Comparison of ENCODE assay signal across 1 cellular context in genomic region chr17:77372444-77373297, GRCh38.
A peak's percentile ranks its signal among the peaks of the same experiment; 100 is the strongest.
TF ChIP-seq lines count a peak whose summit lies in the region.

No MANE protein-coding gene starts in this region.

TF ChIP-seq in H1, 55 proteins besides CTCF, POLR2A, EP300 and RAD21 (continued from another document):
- TF ChIP-seq CHD7 (IDR thresholded peaks at IDR 0.05; ENCODE audit: insufficient replicate concordance, low read length) (no peak), RFX5 (IDR thresholded peaks at IDR 0.05; ENCODE audit: borderline replicate concordance, low read depth, low read length) (no peak), KDM1A (IDR thresholded peaks at IDR 0.05; ENCODE audit: borderline replicate concordance, low read length) (no peak), EZH2 (IDR thresholded peaks at IDR 0.05; ENCODE audit: low read depth, low read length, severe bottlenecking) (peak; percentile 39), NRF1 (IDR thresholded peaks at IDR 0.05; ENCODE audit: low read depth, low read length) (no peak), SIN3A (conservative IDR thresholded peaks at IDR 0.05 in 1 of 2, IDR thresholded peaks at IDR 0.05 in 1 of 2; ENCODE audit: low read depth in 1 of 2, low read length in 2 of 2) (peak in 1 of 2 experiments; percentile 56; a peak in 1 of 4 replicates), EGR1 (IDR thresholded peaks at IDR 0.05; ENCODE audit: borderline replicate concordance, low read depth, low read length) (peak; percentile 77; the same call in 1 of the 2 replicates), GTF2F1 (IDR thresholded peaks at IDR 0.05; ENCODE audit: borderline replicate concordance, low read depth, low read length) (no peak), SRF (IDR thresholded peaks at IDR 0.05; ENCODE audit: low read depth, low read length) (no peak), SAP30 (IDR thresholded peaks at IDR 0.05; ENCODE audit: insufficient read depth, insufficient replicate concordance, low read length) (no peak), ATF2 (IDR thresholded peaks at IDR 0.05; ENCODE audit: low read length) (no peak), SP1 (IDR thresholded peaks at IDR 0.05; ENCODE audit: low read depth, low read length) (peak; percentile 50; the same call in 1 of the 2 replicates), BACH1 (IDR thresholded peaks at IDR 0.05; ENCODE audit: low read length) (no peak), CREB1 (IDR thresholded peaks at IDR 0.05) (0 out of 2 replicates have a peak, but pooled peaks have one; percentile 27), PHF8 (conservative IDR thresholded peaks at IDR 0.05; ENCODE audit: low read depth, low read length) (no peak), BCL11A (IDR thresholded peaks at IDR 0.05; ENCODE audit: low read depth in 2 of 2, low read length in 2 of 2) (no peak), POLR2AphosphoS5 (IDR thresholded peaks at IDR 0.05; ENCODE audit: low read depth, low read length) (no peak), CHD1 (IDR thresholded peaks at IDR 0.05; ENCODE audit: low read depth, low read length) (no peak), CEBPB (IDR thresholded peaks at IDR 0.05; ENCODE audit: low read depth, low read length) (no peak), JUND (IDR thresholded peaks at IDR 0.05; ENCODE audit: low read length) (no peak), TAF1 (IDR thresholded peaks at IDR 0.05; ENCODE audit: low read depth, low read length) (no peak), CBX8 (IDR thresholded peaks at IDR 0.05; ENCODE audit: borderline replicate concordance, low read depth, low read length) (no peak), E2F6 (IDR thresholded peaks at IDR 0.05) (peak; percentile 32; the same call in 1 of the 2 replicates), CHD2 (IDR thresholded peaks at IDR 0.05; ENCODE audit: low read length) (no peak), CBX5 (IDR thresholded peaks at IDR 0.05; ENCODE audit: low read depth, low read length) (no peak), FOSL1 (IDR thresholded peaks at IDR 0.05; ENCODE audit: insufficient read depth, low read depth, low read length) (no peak), GABPA (IDR thresholded peaks at IDR 0.05; ENCODE audit: borderline replicate concordance, insufficient read depth, low read length) (peak; percentile 12; the same call in 1 of the 2 replicates), USF2 (IDR thresholded peaks at IDR 0.05; ENCODE audit: low read length) (no peak), MAFK (IDR thresholded peaks at IDR 0.05; ENCODE audit: low read depth, low read length) (no peak), TEAD4 (IDR thresholded peaks at IDR 0.05; ENCODE audit: low read depth, low read length) (no peak), SP4 (IDR thresholded peaks at IDR 0.05; ENCODE audit: low read length) (no peak), KDM5A (IDR thresholded peaks at IDR 0.05; ENCODE audit: low read length) (no peak), SUZ12 (IDR thresholded peaks at IDR 0.05; ENCODE audit: low read length) (no peak), POU5F1 (IDR thresholded peaks at IDR 0.05; ENCODE audit: low read depth, low read length) (no peak), RNF2 (IDR thresholded peaks at IDR 0.05; ENCODE audit: borderline replicate concordance, low read depth, low read length, missing control alignments, poor library complexity, severe bottlenecking) (no peak), ASH2L (IDR thresholded peaks at IDR 0.05; ENCODE audit: low read length) (peak; percentile 25), SP2 (IDR thresholded peaks at IDR 0.05; ENCODE audit: low read length) (peak; percentile 19; the same call in 1 of the 2 replicates), YY1 (IDR thresholded peaks at IDR 0.05; ENCODE audit: low read depth, low read length) (peak; percentile 33; the same call in 1 of the 2 replicates), TCF12 (IDR thresholded peaks at IDR 0.05; ENCODE audit: low read depth, low read length) (peak; percentile 85; the same call in 1 of the 2 replicates), RXRA (IDR thresholded peaks at IDR 0.05; ENCODE audit: insufficient read depth, low read depth, low read length) (no peak), MAX (IDR thresholded peaks at IDR 0.05) (peak; percentile 90), HDAC2 (IDR thresholded peaks at IDR 0.05; ENCODE audit: borderline replicate concordance in 1 of 2, low read depth in 2 of 2, low read length in 2 of 2) (peak in 1 of 2 experiments; percentile 74; a peak in 2 of 4 replicates), SIX5 (IDR thresholded peaks at IDR 0.05; ENCODE audit: low read depth, low read length) (no peak), CTBP2 (IDR thresholded peaks at IDR 0.05; ENCODE audit: borderline replicate concordance, insufficient read depth, insufficient read length, low read length) (no peak)
